1 cellular context compared by ENCODE assay signal in genomic region chr2:240916571-240917008, GRCh38.
TF ChIP-seq lines count a peak whose summit lies in the region.

No MANE protein-coding gene starts in this region.

TF ChIP-seq in HEK293, 187 proteins besides CTCF, POLR2A, EP300 and RAD21 (continued from another document and continues in another):
- TF ChIP-seq ZNF280D (tag by site-specific recombination; IDR thresholded peaks at IDR 0.05) (no peak), REST (tag by site-specific recombination; IDR thresholded peaks at IDR 0.05) (no peak), ZNF654 (tag by site-specific recombination; IDR thresholded peaks at IDR 0.05; ENCODE audit: low read depth) (no peak), ZNF433 (tag by site-specific recombination; IDR thresholded peaks at IDR 0.05; ENCODE audit: low read depth) (no peak), ZBTB11 (tag by site-specific recombination; conservative IDR thresholded peaks at IDR 0.05; ENCODE audit: low read depth) (no peak), ZSCAN18 (tag by site-specific recombination; IDR thresholded peaks at IDR 0.05) (no peak), ZNF600 (tag by site-specific recombination; IDR thresholded peaks at IDR 0.05) (no peak), PRDM10 (tag by site-specific recombination; IDR thresholded peaks at IDR 0.05) (no peak), ZNF501 (tag by site-specific recombination; IDR thresholded peaks at IDR 0.05) (no peak), ZBTB26 (tag by site-specific recombination; optimal IDR thresholded peaks at IDR 0.05) (peak; percentile 33), ZNF132 (tag by site-specific recombination; IDR thresholded peaks at IDR 0.05; ENCODE audit: borderline replicate concordance) (no peak), ZNF629 (tag by site-specific recombination; IDR thresholded peaks at IDR 0.05) (no peak), PATZ1 (tag by site-specific recombination; IDR thresholded peaks at IDR 0.05) (peak; percentile 14; the same call in 1 of the 2 replicates), HIC1 (tag by site-specific recombination; IDR thresholded peaks at IDR 0.05) (no peak), ZNF596 (tag by site-specific recombination; IDR thresholded peaks at IDR 0.05) (no peak), ZNF26 (tag by site-specific recombination; IDR thresholded peaks at IDR 0.05) (no peak), SP3 (tag by site-specific recombination; IDR thresholded peaks at IDR 0.05) (no peak), ZNF521 (tag by site-specific recombination; IDR thresholded peaks at IDR 0.05) (no peak), ZNF280C (tag by site-specific recombination; IDR thresholded peaks at IDR 0.05) (no peak), ZNF660 (tag by site-specific recombination; IDR thresholded peaks at IDR 0.05) (0 out of 2 replicates have a peak, but pooled peaks have one; percentile 20)
